ENCODE assay signal across 31 cellular contexts in genomic region chr13:41273806-41274441, GRCh38.
"Had no signal": no experiment of that assay in that cellular context is flagged by ENCODE, and none has a peak within 500 bp of the region (broad histone marks: within the 10 kb centered on the region; RNA-seq: fewer than 3 reads in every experiment).

No MANE protein-coding gene starts in this region.

- H3K9me3 ChIP-seq: ascending aorta, esophagus muscularis mucosa, thoracic aorta, uterus had no signal

- H3K9me3 Mint-ChIP-seq: type B pancreatic cell had no signal

- H3K4me1 Mint-ChIP-seq: endodermal cell, neural crest cell had no signal

- H3K27me3 Mint-ChIP-seq: activated CD4-positive, alpha-beta T cell treated with anti-CD3 and anti-CD28 coated beads for 36 hours; activated CD8-positive, alpha-beta memory T cell treated with anti-CD3 and anti-CD28 coated beads, Interleukin-2, amount 10 ng/mL, durations not matched to agents 7 days and 5 days; activated naive CD8-positive, alpha-beta T cell treated with anti-CD3 and anti-CD28 coated beads for 36 hours; naive thymus-derived CD4-positive, alpha-beta T cell; T-helper 17 cell; type B pancreatic cell had no signal

- H3K4me1 ChIP-seq: ascending aorta, esophagus muscularis mucosa, foreskin keratinocyte, heart left ventricle, parathyroid adenoma, uterus had no signal

- H3K4me3 Mint-ChIP-seq: activated CD4-positive, alpha-beta T cell treated with anti-CD3 and anti-CD28 coated beads for 36 hours; activated CD8-positive, alpha-beta memory T cell treated with anti-CD3 and anti-CD28 coated beads, Interleukin-2, amount 10 ng/mL, durations not matched to agents 7 days and 5 days; activated CD8-positive, alpha-beta T cell treated with anti-CD3 and anti-CD28 coated beads, Interleukin-2, amount 10 ng/mL, durations not matched to agents 7 days and 5 days; activated naive CD8-positive, alpha-beta T cell treated with anti-CD3 and anti-CD28 coated beads for 36 hours; activated T-cell treated with anti-CD3 and anti-CD28 coated beads, Interleukin-2, amount 50 U/mL, for 72 hours; endodermal cell; naive thymus-derived CD4-positive, alpha-beta T cell; neural crest cell; T-helper 17 cell; type B pancreatic cell had no signal

- ATAC-seq: activated CD4-positive, alpha-beta T cell treated with anti-CD3 and anti-CD28 coated beads for 36 hours; activated CD8-positive, alpha-beta memory T cell treated with anti-CD3 and anti-CD28 coated beads, Interleukin-2, amount 10 ng/mL, durations not matched to agents 7 days and 5 days; activated CD8-positive, alpha-beta T cell treated with anti-CD3 and anti-CD28 coated beads, Interleukin-2, amount 10 ng/mL, durations not matched to agents 7 days and 5 days; activated T-cell treated with anti-CD3 and anti-CD28 coated beads, Interleukin-2, amount 50 U/mL, for 72 hours; foreskin keratinocyte; heart left ventricle; left ventricle myocardium superior; naive thymus-derived CD4-positive, alpha-beta T cell; right cardiac atrium; stimulated activated naive CD8-positive, alpha-beta T cell treated with anti-CD3 and anti-CD28 coated beads, Interleukin-15, Interleukin-2, amounts not matched to agents 100 U/mL and 50 U/mL, for 24 hours; T-helper 17 cell had no signal

- H3K27ac Mint-ChIP-seq: activated CD4-positive, alpha-beta T cell treated with anti-CD3 and anti-CD28 coated beads for 36 hours; activated CD8-positive, alpha-beta memory T cell treated with anti-CD3 and anti-CD28 coated beads, Interleukin-2, amount 10 ng/mL, durations not matched to agents 7 days and 5 days; activated CD8-positive, alpha-beta T cell treated with anti-CD3 and anti-CD28 coated beads, Interleukin-2, amount 10 ng/mL, durations not matched to agents 7 days and 5 days; activated naive CD8-positive, alpha-beta T cell treated with anti-CD3 and anti-CD28 coated beads for 36 hours; activated T-cell treated with anti-CD3 and anti-CD28 coated beads, Interleukin-2, amount 50 U/mL, for 72 hours; endodermal cell; T-helper 17 cell; type B pancreatic cell had no signal

- H3K36me3 ChIP-seq: ascending aorta, brain microvascular endothelial cell, esophagus muscularis mucosa, heart left ventricle, thoracic aorta, uterus had no signal

- DNase-seq: activated CD4-positive, alpha-beta T cell treated with anti-CD3 and anti-CD28 coated beads for 36 hours; activated CD4-positive, CD25-positive, alpha-beta regulatory T cell; activated CD8-positive, alpha-beta memory T cell treated with anti-CD3 and anti-CD28 coated beads, Interleukin-2, amount 10 ng/mL, durations not matched to agents 7 days and 5 days; activated CD8-positive, alpha-beta T cell treated with anti-CD3 and anti-CD28 coated beads, Interleukin-2, amount 10 ng/mL, durations not matched to agents 7 days and 5 days; activated effector memory CD4-positive, alpha-beta T cell treated with Interleukin-2 at 50 U/mL for 16 hours; activated naive CD4-positive, alpha-beta T cell treated with Interleukin-2 at 50 U/mL for 16 hours; activated naive CD8-positive, alpha-beta T cell treated with anti-CD3 and anti-CD28 coated beads for 36 hours; activated T-cell treated with anti-CD3 and anti-CD28 coated beads for 4 hours; activated T-cell treated with anti-CD3 and anti-CD28 coated beads, Interleukin-2, amount 50 U/mL, for 72 hours; brain microvascular endothelial cell; central memory CD4-positive, alpha-beta T cell; endodermal cell; foreskin keratinocyte; heart left ventricle; kidney glomerular epithelial cell; left ventricle myocardium superior; midbrain; naive thymus-derived CD4-positive, alpha-beta T cell; nucleus accumbens; right cardiac atrium; stimulated activated CD4-positive, alpha-beta T cell treated with anti-CD3 and anti-CD28 coated beads, Interleukin-4, amount 100 ng/mL, for 1 hour; stimulated activated naive CD8-positive, alpha-beta T cell treated with anti-CD3 and anti-CD28 coated beads, Interleukin-15, Interleukin-2, amounts not matched to agents 100 U/mL and 50 U/mL, for 24 hours; T-helper 17 cell; T1000; uterus had no signal

- H3K27ac ChIP-seq: ascending aorta, brain microvascular endothelial cell, esophagus muscularis mucosa, foreskin keratinocyte, heart left ventricle, parathyroid adenoma, thoracic aorta, uterus had no signal

- H3K27me3 ChIP-seq: ascending aorta, brain microvascular endothelial cell, esophagus muscularis mucosa, foreskin keratinocyte, heart left ventricle, uterus had no signal

- H3K4me3 ChIP-seq: ascending aorta, esophagus muscularis mucosa, heart left ventricle, thoracic aorta, uterus had no signal

- H3K36me3 Mint-ChIP-seq: type B pancreatic cell had no signal
